ENCODE assay signal across 1 cellular context in the genomic region with DNA sequence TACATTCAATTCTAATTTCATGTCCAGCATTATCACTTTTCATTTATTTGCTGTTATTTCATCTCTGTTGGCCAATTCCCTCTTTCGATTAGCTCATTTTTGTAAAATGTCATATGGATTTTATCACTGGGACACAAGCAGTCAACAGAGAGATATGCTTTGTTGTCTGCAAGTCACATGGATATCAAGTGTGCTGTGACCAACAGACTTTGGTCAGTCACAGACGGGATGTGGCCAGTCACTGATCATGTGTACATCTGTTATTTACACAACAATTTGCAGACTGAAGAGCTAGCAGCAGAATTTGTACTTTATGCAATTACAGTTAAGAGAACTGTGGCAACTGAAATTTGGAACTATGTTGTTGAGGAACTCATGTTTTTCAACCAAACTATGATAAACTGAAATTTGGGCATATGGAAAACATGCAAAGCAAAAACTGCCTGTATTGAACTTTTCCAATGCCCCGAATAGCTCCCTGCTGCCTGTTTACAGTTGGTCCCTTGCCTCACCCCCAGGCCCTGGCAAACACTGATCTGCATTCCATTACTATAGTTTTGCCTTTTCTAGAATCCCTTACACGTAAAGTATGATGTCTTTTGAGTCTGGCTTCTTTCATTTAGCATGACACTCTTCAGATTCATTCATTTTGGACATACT.
A peak's percentile ranks its signal among the peaks of the same experiment; 100 is the strongest.
TF ChIP-seq lines count a peak whose summit lies in the region.

No MANE protein-coding gene starts in this region.

TF ChIP-seq in K562, 482 proteins besides CTCF, POLR2A, EP300 and RAD21 (continued from another document):
- no peak for TF ChIP-seq AFF4 (CRISPR knock-in tag; IDR thresholded peaks at IDR 0.05)
- TF ChIP-seq, protein P1, sequence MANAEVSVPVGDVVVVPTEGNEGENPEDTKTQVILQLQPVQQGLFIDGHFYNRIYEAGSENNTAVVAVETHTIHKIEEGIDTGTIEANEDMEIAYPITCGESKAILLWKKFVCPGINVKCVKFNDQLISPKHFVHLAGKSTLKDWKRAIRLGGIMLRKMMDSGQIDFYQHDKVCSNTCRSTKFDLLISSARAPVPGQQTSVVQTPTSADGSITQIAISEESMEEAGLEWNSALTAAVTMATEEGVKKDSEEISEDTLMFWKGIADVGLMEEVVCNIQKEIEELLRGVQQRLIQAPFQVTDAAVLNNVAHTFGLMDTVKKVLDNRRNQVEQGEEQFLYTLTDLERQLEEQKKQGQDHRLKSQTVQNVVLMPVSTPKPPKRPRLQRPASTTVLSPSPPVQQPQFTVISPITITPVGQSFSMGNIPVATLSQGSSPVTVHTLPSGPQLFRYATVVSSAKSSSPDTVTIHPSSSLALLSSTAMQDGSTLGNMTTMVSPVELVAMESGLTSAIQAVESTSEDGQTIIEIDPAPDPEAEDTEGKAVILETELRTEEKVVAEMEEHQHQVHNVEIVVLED (CRISPR knock-in tag; IDR thresholded peaks at IDR 0.05): no peak
- TF ChIP-seq MEIS2 (IDR thresholded peaks at IDR 0.05; ENCODE audit: partially characterized antibody): peak; percentile 67
- TF ChIP-seq KDM5B (IDR thresholded peaks at IDR 0.05; ENCODE audit: insufficient replicate concordance, low read depth, low read length): no peak
- TF ChIP-seq TOE1 (IDR thresholded peaks at IDR 0.05; ENCODE audit: borderline replicate concordance): peak; percentile 59; the same call in 1 of the 2 replicates
- TF ChIP-seq TOE1 (CRISPR knock-in tag; IDR thresholded peaks at IDR 0.05; ENCODE audit: borderline replicate concordance, low read depth): no peak
- no peak for TF ChIP-seq ESRRB (CRISPR knock-in tag; IDR thresholded peaks at IDR 0.05; ENCODE audit: borderline replicate concordance)
- TF ChIP-seq, protein P2, sequence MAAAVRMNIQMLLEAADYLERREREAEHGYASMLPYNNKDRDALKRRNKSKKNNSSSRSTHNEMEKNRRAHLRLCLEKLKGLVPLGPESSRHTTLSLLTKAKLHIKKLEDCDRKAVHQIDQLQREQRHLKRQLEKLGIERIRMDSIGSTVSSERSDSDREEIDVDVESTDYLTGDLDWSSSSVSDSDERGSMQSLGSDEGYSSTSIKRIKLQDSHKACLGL (CRISPR knock-in tag; IDR thresholded peaks at IDR 0.05; ENCODE audit: borderline replicate concordance, poor library complexity, severe bottlenecking): no peak
- TF ChIP-seq, protein P3, sequence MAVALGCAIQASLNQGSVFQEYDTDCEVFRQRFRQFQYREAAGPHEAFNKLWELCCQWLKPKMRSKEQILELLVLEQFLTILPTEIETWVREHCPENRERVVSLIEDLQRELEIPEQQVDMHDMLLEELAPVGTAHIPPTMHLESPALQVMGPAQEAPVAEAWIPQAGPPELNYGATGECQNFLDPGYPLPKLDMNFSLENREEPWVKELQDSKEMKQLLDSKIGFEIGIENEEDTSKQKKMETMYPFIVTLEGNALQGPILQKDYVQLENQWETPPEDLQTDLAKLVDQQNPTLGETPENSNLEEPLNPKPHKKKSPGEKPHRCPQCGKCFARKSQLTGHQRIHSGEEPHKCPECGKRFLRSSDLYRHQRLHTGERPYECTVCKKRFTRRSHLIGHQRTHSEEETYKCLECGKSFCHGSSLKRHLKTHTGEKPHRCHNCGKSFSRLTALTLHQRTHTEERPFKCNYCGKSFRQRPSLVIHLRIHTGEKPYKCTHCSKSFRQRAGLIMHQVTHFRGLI (CRISPR knock-in tag; IDR thresholded peaks at IDR 0.05): no peak
- peak; percentile 96 to 98 for TF ChIP-seq FOXA3 (CRISPR knock-in tag; conservative IDR thresholded peaks at IDR 0.05 in 1 of 2, IDR thresholded peaks at IDR 0.05 in 1 of 2)
- TF ChIP-seq ZNF174 (CRISPR knock-in tag; IDR thresholded peaks at IDR 0.05): no peak
- TF ChIP-seq TSC22D4 (tag; IDR thresholded peaks at IDR 0.05): no peak
- TF ChIP-seq ATF7 (IDR thresholded peaks at IDR 0.05): peak; percentile 78
- TF ChIP-seq CHCHD3 (CRISPR knock-in tag; IDR thresholded peaks at IDR 0.05): no peak
- no peak for TF ChIP-seq ZFP36 (IDR thresholded peaks at IDR 0.05; ENCODE audit: low read depth, low read length, partially characterized antibody)
- no peak for TF ChIP-seq NELFE (IDR thresholded peaks at IDR 0.05; ENCODE audit: insufficient read depth, insufficient read length)
- TF ChIP-seq PCBP2 (IDR thresholded peaks at IDR 0.05; ENCODE audit: low read depth, low read length, poor library complexity, severe bottlenecking): no peak
- TF ChIP-seq ZBTB17 (CRISPR knock-in tag; IDR thresholded peaks at IDR 0.05): no peak
- TF ChIP-seq SREBF2 (CRISPR knock-in tag; IDR thresholded peaks at IDR 0.05): no peak
- no peak for TF ChIP-seq ZNF12 (CRISPR knock-in tag; IDR thresholded peaks at IDR 0.05)
- no peak for TF ChIP-seq U2AF2 (optimal IDR thresholded peaks at IDR 0.05; ENCODE audit: low read depth, low read length)
- TF ChIP-seq XRCC3 (IDR thresholded peaks at IDR 0.05): no peak
- peak; percentile 85 for TF ChIP-seq CBFA2T3 (IDR thresholded peaks at IDR 0.05)
- TF ChIP-seq ZNF316 (IDR thresholded peaks at IDR 0.05): no peak
- no peak for TF ChIP-seq THAP12 (CRISPR knock-in tag; IDR thresholded peaks at IDR 0.05)
- peak; percentile 40; the same call in 1 of the 2 replicates for TF ChIP-seq IRF9 (tag; IDR thresholded peaks at IDR 0.05)
- TF ChIP-seq CBX8 (IDR thresholded peaks at IDR 0.05; ENCODE audit: borderline replicate concordance, extremely low read depth, low read depth, low read length, poor library complexity, severe bottlenecking): no peak
- TF ChIP-seq MED1 (CRISPR knock-in tag; IDR thresholded peaks at IDR 0.05; ENCODE audit: borderline replicate concordance): no peak
- TF ChIP-seq NCOR1 (IDR thresholded peaks at IDR 0.05): peak; percentile 71
- peak; percentile 77; the same call in 1 of the 2 replicates for TF ChIP-seq ZNF589 (CRISPR knock-in tag; IDR thresholded peaks at IDR 0.05; ENCODE audit: low read depth)
- TF ChIP-seq, protein P4, sequence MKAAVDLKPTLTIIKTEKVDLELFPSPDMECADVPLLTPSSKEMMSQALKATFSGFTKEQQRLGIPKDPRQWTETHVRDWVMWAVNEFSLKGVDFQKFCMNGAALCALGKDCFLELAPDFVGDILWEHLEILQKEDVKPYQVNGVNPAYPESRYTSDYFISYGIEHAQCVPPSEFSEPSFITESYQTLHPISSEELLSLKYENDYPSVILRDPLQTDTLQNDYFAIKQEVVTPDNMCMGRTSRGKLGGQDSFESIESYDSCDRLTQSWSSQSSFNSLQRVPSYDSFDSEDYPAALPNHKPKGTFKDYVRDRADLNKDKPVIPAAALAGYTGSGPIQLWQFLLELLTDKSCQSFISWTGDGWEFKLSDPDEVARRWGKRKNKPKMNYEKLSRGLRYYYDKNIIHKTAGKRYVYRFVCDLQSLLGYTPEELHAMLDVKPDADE (conservative IDR thresholded peaks at IDR 0.05; ENCODE audit: control insufficient read depth, low read depth, low read length): no peak
- TF ChIP-seq RBM22 (IDR thresholded peaks at IDR 0.05; ENCODE audit: low read depth, low read length, poor library complexity, severe bottlenecking): no peak
- no peak for TF ChIP-seq PHB2 (IDR thresholded peaks at IDR 0.05; ENCODE audit: low read depth)
- TF ChIP-seq PHF8 (IDR thresholded peaks at IDR 0.05; ENCODE audit: borderline replicate concordance, low read length): no peak
- TF ChIP-seq HNRNPLL (IDR thresholded peaks at IDR 0.05; ENCODE audit: low read depth, low read length, poor library complexity, severe bottlenecking): no peak
- no peak; the same call in 1 of the 2 replicates for TF ChIP-seq ZNF766 (CRISPR knock-in tag; conservative IDR thresholded peaks at IDR 0.05)
- no peak for TF ChIP-seq BCL6 (CRISPR knock-in tag; IDR thresholded peaks at IDR 0.05)
- TF ChIP-seq NFIX (CRISPR knock-in tag; IDR thresholded peaks at IDR 0.05; ENCODE audit: low read depth): no peak
- 0 out of 2 replicates have a peak, but pooled peaks have one; percentile 5 for TF ChIP-seq ZNF311 (CRISPR knock-in tag; IDR thresholded peaks at IDR 0.05)
- TF ChIP-seq CEBPB (tag; IDR thresholded peaks at IDR 0.05): peak; percentile 63
- no peak for TF ChIP-seq USF2 (CRISPR knock-in tag; IDR thresholded peaks at IDR 0.05)
- no peak for TF ChIP-seq ZBTB1 (CRISPR knock-in tag; IDR thresholded peaks at IDR 0.05; ENCODE audit: borderline replicate concordance, low read depth)
- peak; percentile 84 for TF ChIP-seq FOSL1 (tag; conservative IDR thresholded peaks at IDR 0.05)
- TF ChIP-seq SREBF1 (IDR thresholded peaks at IDR 0.05; ENCODE audit: borderline replicate concordance, low read depth, low read length): no peak
- TF ChIP-seq ARNT (IDR thresholded peaks at IDR 0.05): no peak
- TF ChIP-seq BHLHE40 (IDR thresholded peaks at IDR 0.05; ENCODE audit: low read length): peak; percentile 80
- TF ChIP-seq POLR3A (IDR thresholded peaks at IDR 0.05; ENCODE audit: borderline replicate concordance, extremely low read depth, insufficient read depth, insufficient read length): no peak
- TF ChIP-seq CSDE1 (IDR thresholded peaks at IDR 0.05): no peak
- TF ChIP-seq POU5F1 (IDR thresholded peaks at IDR 0.05; ENCODE audit: borderline replicate concordance, low read depth, low read length, partially characterized antibody): no peak
- TF ChIP-seq NBN (IDR thresholded peaks at IDR 0.05; ENCODE audit: low read depth): no peak; the same call in 1 of the 2 replicates
- TF ChIP-seq HDAC1 (IDR thresholded peaks at IDR 0.05): peak in 1 of 2 experiments; percentile 53; a peak in 2 of 4 replicates
